ENCODE assay signal across 9 cellular contexts in genomic region chr13:52738719-52739467, GRCh38. TPM values are rescaled to one million over a fixed set of nuclear protein-coding genes. Genes with fewer than 3 reads are reported as not detected.
DNase-seq lines count a peak whose midpoint lies in the region; ATAC-seq lines count a peak whose summit lies in the region.
"Had no signal": no experiment of that assay in that cellular context is flagged by ENCODE, and none has a peak within 500 bp of the region (broad histone marks: within the 10 kb centered on the region; RNA-seq: fewer than 3 reads in every experiment).

No MANE protein-coding gene starts in this region.

- H3K36me3 ChIP-seq in CD8-positive, alpha-beta memory T cell (ENCODE audit: insufficient read depth, low read length) = no peaks in the 10 kb centered on the region

- H3K36me3 Mint-ChIP-seq in CD8-positive, alpha-beta memory T cell = peaks cover 0 to 3% (median 0%) of the 10 kb centered on the region in 3 donors

- no peaks in the 10 kb centered on the region for H3K4me1 ChIP-seq in CD8-positive, alpha-beta memory T cell (ENCODE audit: insufficient read depth, low read length)

- CTCF ChIA-PET in CD8-positive, alpha-beta memory T cell (lab: Charles Lee) = interaction anchor here (0.8 kb wide), 1 partner anchor 87 kb away, joined by 3 read pairs; the partner anchor contains the start of gene SUGT1

- H3K27ac ChIP-seq in CD8-positive, alpha-beta memory T cell (ENCODE audit: low read depth, low read length) = no peak overlapping the region

- peak in 1 of 5 donors; percentile 15 for DNase-seq in CD8-positive, alpha-beta memory T cell
- peak; percentile 19 for DNase-seq in activated naive CD4-positive, alpha-beta T cell treated with anti-CD3 and anti-CD28 coated beads, Interleukin-2, amount 50 U/mL, for 16 hours
- DNase-seq in stimulated activated CD4-positive, alpha-beta T cell treated with anti-CD3 and anti-CD28 coated beads, Interleukin-1b, Interleukin-23, amount 100 ng/mL, for 4 hours (ENCODE audit: low read depth in 2 of 2) = peak; percentile 6 to 25
- DNase-seq in AG08396 (ENCODE audit: low spot score) = no peak
- no peak for DNase-seq in NOMO-1 treated with DMSO at 0.1 percent for 48 hours (lab: John Stamatoyannopoulos, UW; ENCODE audit: unreplicated experiment)

- peaks cover 0 to 11% (median 4%) of the 10 kb centered on the region in 3 donors for H3K4me1 Mint-ChIP-seq in CD8-positive, alpha-beta memory T cell

- POLR2A ChIA-PET in CD8-positive, alpha-beta memory T cell (lab: Charles Lee) = no interaction called here

- H3K27ac Mint-ChIP-seq in CD8-positive, alpha-beta memory T cell = no peak overlapping the region

- H3K27me3 ChIP-seq in CD8-positive, alpha-beta memory T cell (ENCODE audit: insufficient read depth, low read length, poor library complexity, severe bottlenecking) = peaks cover 10% of the 10 kb centered on the region

- H3K9me3 Mint-ChIP-seq in CD8-positive, alpha-beta memory T cell = peaks cover 0 to 8% (median 0%) of the 10 kb centered on the region in 5 donors

- H3K4me3 ChIP-seq in CD8-positive, alpha-beta memory T cell (ENCODE audit: low read length) = no peak overlapping the region
- H3K4me3 ChIP-seq in iPS-11a (ENCODE audit: low read depth, low read length) = peak overlapping the region; percentile 78

- peak overlapping the region in 4 of 7 donors; percentile 35 to 41 (median 38) for H3K4me3 Mint-ChIP-seq in CD8-positive, alpha-beta memory T cell

- peaks cover 24 to 68% of the 10 kb centered on the region in 2 donors for H3K27me3 Mint-ChIP-seq in CD8-positive, alpha-beta memory T cell

- H3K9me3 ChIP-seq in CD8-positive, alpha-beta memory T cell (ENCODE audit: low read length) = no peaks in the 10 kb centered on the region

- ATAC-seq in HG02678 (IDR thresholded peaks at IDR 0.05; ENCODE audit: unreplicated experiment) (peak; percentile 85), HG03520 (IDR thresholded peaks at IDR 0.05; ENCODE audit: unreplicated experiment) (no peak)

RNA-seq across cellular contexts. Expression of gene CNMD, which starts 0.7 kb away (rescaled TPM):
- total RNA-seq in CD8-positive, alpha-beta memory T cell = not detected
- not detected for polyA plus RNA-seq in CD8-positive, alpha-beta memory T cell
- total RNA-seq: dermis microvascular lymphatic vessel endothelial cell had no signal

Comparison
In these comparisons a context has a peak if more than half of its experiments do, and no peak if none do; other contexts are left out.
1. DNase-seq: peak in activated naive CD4-positive, alpha-beta T cell treated with anti-CD3 and anti-CD28 coated beads, Interleukin-2, amount 50 U/mL, for 16 hours (single experiment) and stimulated activated CD4-positive, alpha-beta T cell treated with anti-CD3 and anti-CD28 coated beads, Interleukin-1b, Interleukin-23, amount 100 ng/mL, for 4 hours (2 of 2); none in AG08396 (single experiment) and NOMO-1 treated with DMSO at 0.1 percent for 48 hours (single experiment).